In genomic region chr13:85379433-85379832, GRCh38 we compare ENCODE assay signal across 16 cellular contexts.
DNase-seq lines count a peak whose midpoint lies in the region; ATAC-seq, FAIRE-seq and TF ChIP-seq lines count a peak whose summit lies in the region.
"Had no signal": no experiment of that assay in that cellular context is flagged by ENCODE, and none has a peak within 500 bp of the region (broad histone marks: within the 10 kb centered on the region; RNA-seq: fewer than 3 reads in every experiment).

No MANE protein-coding gene starts in this region.

- no peak overlapping the region for H3K9ac ChIP-seq in SK-N-SH
- no peak overlapping the region for H3K9ac ChIP-seq in neural progenitor cell

- H3K4me3 ChIP-seq in SK-N-SH (ENCODE audit: low read depth in 2 of 2, low read length in 1 of 2) = no peak overlapping the region
- no peak overlapping the region for H3K4me3 ChIP-seq in neural progenitor cell
- no peak overlapping the region for H3K4me3 ChIP-seq in pancreas
- H3K4me3 ChIP-seq: SJCRH30 had no signal

- intact Hi-C loops in pancreas (cut with DNase I) = no loop called here

- 64% methylated on average over 3 of the region's 3 CpGs for WGBS in SK-N-SH (ENCODE audit: low lambda C conversion rate)
- WGBS in pancreas, 2 donors = 46 to 51% methylated on average over 3 of the region's 3 CpGs

- H3K27ac Mint-ChIP-seq in T-helper 17 cell (peak overlapping the region; percentile 68), neural progenitor cell (peak overlapping the region; percentile 61)
- H3K27ac Mint-ChIP-seq: activated naive CD4-positive, alpha-beta T cell treated with anti-CD3 and anti-CD28 coated beads, Interleukin-2, amount 50 U/mL, for 24 hours; endodermal cell; naive thymus-derived CD8-positive, alpha-beta T cell had no signal

- H3F3A ChIP-seq in SK-N-SH (replicated peaks; ENCODE audit: insufficient read depth) = no peaks in the 10 kb centered on the region
- H3F3A ChIP-seq in neural progenitor cell (ENCODE audit: low read depth) = no peaks in the 10 kb centered on the region

- CTCF ChIA-PET in SK-N-SH (lab: Yijun Ruan, JAX) = interaction anchor here (1.0 kb wide), 1 partner anchor 25 kb away, joined by 3 read pairs; no protein-coding TSS in a partner anchor

- TF ChIP-seq CTCF in SK-N-SH (IDR thresholded peaks at IDR 0.05) (no peak), neural progenitor cell (IDR thresholded peaks at IDR 0.05) (no peak), pancreas (IDR thresholded peaks at IDR 0.05) (no peak)

- H3K79me2 ChIP-seq in SK-N-SH (ENCODE audit: insufficient read depth) = no peaks in the 10 kb centered on the region
- no peaks in the 10 kb centered on the region for H3K79me2 ChIP-seq in neural progenitor cell (ENCODE audit: low read depth)

- H3K4me2 ChIP-seq in SK-N-SH (no peak overlapping the region), neural progenitor cell (no peak overlapping the region)

- H3K9me2 ChIP-seq in SK-N-SH = no peaks in the 10 kb centered on the region

- ATAC-seq in SK-N-SH treated with all-trans-retinoic acid at 6 μM for 48 hours (no peak), T-helper 17 cell (no peak), pancreas (no peak)
- ATAC-seq: naive thymus-derived CD8-positive, alpha-beta T cell had no signal

- POLR2A ChIA-PET in SK-N-SH (lab: Yijun Ruan, JAX) = no interaction called here

- TF ChIP-seq EP300 in SK-N-SH (IDR thresholded peaks at IDR 0.05; ENCODE audit: borderline replicate concordance in 1 of 2, low read depth in 1 of 2, low read length in 1 of 2) = no peak

- H3K27ac ChIP-seq in SK-N-SH (ENCODE audit: low read depth in 2 of 2, low read length in 1 of 2) (no peak overlapping the region), KOPT-K1 (ENCODE audit: low read depth, low read length, poor library complexity, severe bottlenecking) (peak overlapping the region; percentile 10), neural progenitor cell (no peak overlapping the region), pancreas (no peak overlapping the region)
- H3K27ac ChIP-seq: HL-60, SJCRH30 had no signal

- no peak for FAIRE-seq in pancreas (lab: Jason Lieb, UNC)
- FAIRE-seq: bronchial epithelial cell, frontal cortex had no signal

- no peaks in the 10 kb centered on the region for H4K20me1 ChIP-seq in SK-N-SH (ENCODE audit: insufficient read depth)
- H4K20me1 ChIP-seq in neural progenitor cell (ENCODE audit: low read depth) = no peaks in the 10 kb centered on the region

- no peaks in the 10 kb centered on the region for H3K9me3 Mint-ChIP-seq in neural progenitor cell
- H3K9me3 Mint-ChIP-seq: endodermal cell had no signal

- no peaks in the 10 kb centered on the region for H3K9me3 ChIP-seq in SK-N-SH
- H3K9me3 ChIP-seq in KOPT-K1 (ENCODE audit: insufficient read depth, low read length, poor library complexity, severe bottlenecking) = no peaks in the 10 kb centered on the region
- no peaks in the 10 kb centered on the region for H3K9me3 ChIP-seq in T-helper 17 cell (ENCODE audit: control insufficient read depth, low read length, poor library complexity, severe bottlenecking)
- H3K9me3 ChIP-seq in neural progenitor cell (ENCODE audit: low read depth) = no peaks in the 10 kb centered on the region
- peaks cover 0 to 4% (median 0%) of the 10 kb centered on the region in 4 donors for H3K9me3 ChIP-seq in pancreas
- H3K9me3 ChIP-seq: SJCRH30 had no signal

- H3K4me1 ChIP-seq in SK-N-SH (ENCODE audit: control insufficient read depth in 1 of 2, insufficient read depth in 2 of 2, low read depth in 1 of 2, low read length in 1 of 2) = no peaks in the 10 kb centered on the region; a peak in 1 of 4 replicates
- H3K4me1 ChIP-seq in neural progenitor cell = no peaks in the 10 kb centered on the region
- no peaks in the 10 kb centered on the region for H3K4me1 ChIP-seq in pancreas
- H3K4me1 ChIP-seq: SJCRH30 had no signal

- H3K36me3 ChIP-seq in SK-N-SH (replicated peaks in 1 of 2; ENCODE audit: control insufficient read depth in 1 of 2, insufficient read depth in 2 of 2, low read length in 1 of 2) (no peaks in the 10 kb centered on the region), KOPT-K1 (ENCODE audit: insufficient read depth, low read length) (no peaks in the 10 kb centered on the region), neural progenitor cell (no peaks in the 10 kb centered on the region), pancreas (no peaks in the 10 kb centered on the region)
- H3K36me3 ChIP-seq: SJCRH30 had no signal

- H3K36me3 Mint-ChIP-seq in T-helper 17 cell (ENCODE audit: low read depth) (no peaks in the 10 kb centered on the region), neural progenitor cell (no peaks in the 10 kb centered on the region)
- H3K36me3 Mint-ChIP-seq: activated naive CD4-positive, alpha-beta T cell treated with anti-CD3 and anti-CD28 coated beads, Interleukin-2, amount 50 U/mL, for 24 hours; naive thymus-derived CD8-positive, alpha-beta T cell had no signal

- DNase-seq in SK-N-SH (no peak), T-helper 17 cell (no peak), neural progenitor cell (ENCODE audit: low spot score) (no peak), pancreas (no peak), GM19238 (ENCODE audit: insufficient read length, low spot score) (no peak)
- DNase-seq in activated CD4-positive, alpha-beta T cell treated with anti-CD3 and anti-CD28 coated beads for 1 hour = no peak
- DNase-seq: endodermal cell; naive thymus-derived CD8-positive, alpha-beta T cell; SJCRH30; substantia nigra had no signal

- H3K4me3 Mint-ChIP-seq in T-helper 17 cell (peak overlapping the region; percentile 76), neural progenitor cell (no peak overlapping the region)
- H3K4me3 Mint-ChIP-seq: activated naive CD4-positive, alpha-beta T cell treated with anti-CD3 and anti-CD28 coated beads, Interleukin-2, amount 50 U/mL, for 24 hours; endodermal cell had no signal

- H3K27me3 Mint-ChIP-seq in T-helper 17 cell (no peaks in the 10 kb centered on the region), neural progenitor cell (ENCODE audit: insufficient read depth, low read depth) (no peaks in the 10 kb centered on the region)
- H3K27me3 Mint-ChIP-seq: activated naive CD4-positive, alpha-beta T cell treated with anti-CD3 and anti-CD28 coated beads, Interleukin-2, amount 50 U/mL, for 24 hours; naive thymus-derived CD8-positive, alpha-beta T cell had no signal

- TF ChIP-seq RAD21 in SK-N-SH (IDR thresholded peaks at IDR 0.05; ENCODE audit: low read length) = no peak

- H3K4me1 Mint-ChIP-seq in T-helper 17 cell (peaks cover 7% of the 10 kb centered on the region), neural progenitor cell (no peaks in the 10 kb centered on the region)
- H3K4me1 Mint-ChIP-seq: activated naive CD4-positive, alpha-beta T cell treated with anti-CD3 and anti-CD28 coated beads, Interleukin-2, amount 50 U/mL, for 24 hours; endodermal cell had no signal

- H2AFZ ChIP-seq in SK-N-SH (ENCODE audit: low read depth) (peak overlapping the region; percentile 17), neural progenitor cell (replicated peaks) (no peak overlapping the region)

- H3K27me3 ChIP-seq in SK-N-SH (ENCODE audit: insufficient read depth) (no peaks in the 10 kb centered on the region), neural progenitor cell (no peaks in the 10 kb centered on the region), pancreas (no peaks in the 10 kb centered on the region)
- H3K27me3 ChIP-seq: SJCRH30 had no signal

TF ChIP-seq in SK-N-SH, 30 proteins besides CTCF, POLR2A, EP300 and RAD21 (continues in another document):
- TF ChIP-seq FOXM1 (IDR thresholded peaks at IDR 0.05; ENCODE audit: low read depth) = no peak
- no peak for TF ChIP-seq RXRA (IDR thresholded peaks at IDR 0.05; ENCODE audit: borderline replicate concordance, low read depth)
- no peak for TF ChIP-seq SIN3A (IDR thresholded peaks at IDR 0.05; ENCODE audit: borderline replicate concordance, low read depth, low read length)
- no peak for TF ChIP-seq TCF12 (IDR thresholded peaks at IDR 0.05)
- no peak for TF ChIP-seq PBX3 (IDR thresholded peaks at IDR 0.05)

TF ChIP-seq in SK-N-SH treated with all-trans-retinoic acid at 6 μM for 48 hours, 23 proteins besides CTCF, POLR2A, EP300 and RAD21 (continues in another document):
- TF ChIP-seq BACH2 (CRISPR knock-in tag; IDR thresholded peaks at IDR 0.05; ENCODE audit: borderline replicate concordance) (no peak), ISL1 (CRISPR knock-in tag; IDR thresholded peaks at IDR 0.05) (no peak), OSR1 (CRISPR knock-in tag; IDR thresholded peaks at IDR 0.05) (no peak), ESRRG (CRISPR knock-in tag; IDR thresholded peaks at IDR 0.05) (no peak), TCF4 (CRISPR knock-in tag; IDR thresholded peaks at IDR 0.05; ENCODE audit: borderline replicate concordance) (no peak), TOX (CRISPR knock-in tag; IDR thresholded peaks at IDR 0.05; ENCODE audit: borderline replicate concordance) (no peak), ZNF70 (CRISPR knock-in tag; IDR thresholded peaks at IDR 0.05) (no peak), ARNTL (CRISPR knock-in tag; IDR thresholded peaks at IDR 0.05; ENCODE audit: borderline replicate concordance, low read depth) (no peak)
- TF ChIP-seq, protein P1, sequence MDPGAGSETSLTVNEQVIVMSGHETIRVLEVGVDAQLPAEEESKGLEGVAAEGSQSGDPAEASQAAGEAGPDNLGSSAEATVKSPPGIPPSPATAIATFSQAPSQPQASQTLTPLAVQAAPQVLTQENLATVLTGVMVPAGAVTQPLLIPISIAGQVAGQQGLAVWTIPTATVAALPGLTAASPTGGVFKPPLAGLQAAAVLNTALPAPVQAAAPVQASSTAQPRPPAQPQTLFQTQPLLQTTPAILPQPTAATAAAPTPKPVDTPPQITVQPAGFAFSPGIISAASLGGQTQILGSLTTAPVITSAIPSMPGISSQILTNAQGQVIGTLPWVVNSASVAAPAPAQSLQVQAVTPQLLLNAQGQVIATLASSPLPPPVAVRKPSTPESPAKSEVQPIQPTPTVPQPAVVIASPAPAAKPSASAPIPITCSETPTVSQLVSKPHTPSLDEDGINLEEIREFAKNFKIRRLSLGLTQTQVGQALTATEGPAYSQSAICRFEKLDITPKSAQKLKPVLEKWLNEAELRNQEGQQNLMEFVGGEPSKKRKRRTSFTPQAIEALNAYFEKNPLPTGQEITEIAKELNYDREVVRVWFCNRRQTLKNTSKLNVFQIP (CRISPR knock-in tag; IDR thresholded peaks at IDR 0.05; ENCODE audit: borderline replicate concordance, low read depth) = no peak
